In genomic region chr22:19998232-19998951, GRCh38 we compare ENCODE assay signal across 2 cellular contexts.
TF ChIP-seq lines count a peak whose summit lies in the region.

No MANE protein-coding gene starts in this region.

TF ChIP-seq in SK-N-SH treated with all-trans-retinoic acid at 6 μM for 48 hours, 23 proteins besides CTCF, POLR2A, EP300 and RAD21:
- TF ChIP-seq TSHZ2 (CRISPR knock-in tag; IDR thresholded peaks at IDR 0.05) (peak; percentile 21; the same call in 1 of the 2 replicates), ZNF565 (CRISPR knock-in tag; conservative IDR thresholded peaks at IDR 0.05; ENCODE audit: low read depth) (no peak)

TF ChIP-seq in endothelial cell of umbilical vein, 7 proteins besides CTCF, POLR2A, EP300 and RAD21:
- TF ChIP-seq GATA2 (IDR thresholded peaks at IDR 0.05; ENCODE audit: insufficient read depth, insufficient read length, low read depth, low read length) = no peak
- no peak for TF ChIP-seq EZH2 (IDR thresholded peaks at IDR 0.05; ENCODE audit: borderline replicate concordance, low read depth, low read length, severe bottlenecking)
- TF ChIP-seq POLR2AphosphoS5 (IDR thresholded peaks at IDR 0.05; ENCODE audit: insufficient read depth, low read depth, low read length) = no peak
- no peak for TF ChIP-seq MYC (IDR thresholded peaks at IDR 0.05; ENCODE audit: low read depth, low read length)
- TF ChIP-seq FOS (IDR thresholded peaks at IDR 0.05; ENCODE audit: borderline replicate concordance, insufficient read depth, low read length) = no peak
- no peak for TF ChIP-seq MAX (IDR thresholded peaks at IDR 0.05; ENCODE audit: insufficient read depth, insufficient read length)
- no peak for TF ChIP-seq JUN (IDR thresholded peaks at IDR 0.05; ENCODE audit: borderline replicate concordance, insufficient read depth, insufficient read length, low read depth)
TF ChIP-seq in endothelial cell of umbilical vein: peak in this region for 0.
